Comparison of ENCODE assay signal across 27 cellular contexts in the genomic region with DNA sequence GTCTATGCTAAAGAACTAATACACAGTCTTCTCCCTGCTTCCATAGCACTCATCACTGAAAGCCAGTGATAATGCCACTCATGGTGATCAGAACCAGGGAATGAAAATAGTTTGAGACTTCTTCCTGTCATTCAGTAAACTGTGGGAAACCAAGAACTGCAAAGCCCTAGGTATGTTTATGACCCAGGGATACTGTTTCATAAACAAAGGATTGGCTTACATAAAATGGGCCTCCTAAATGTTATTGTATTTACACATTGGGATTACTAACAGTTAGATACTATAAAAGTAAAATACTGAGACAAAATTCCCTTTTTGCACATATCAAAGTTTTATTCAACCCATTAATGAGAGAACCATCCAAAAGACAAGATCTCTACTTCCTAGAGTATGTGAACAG.
"Had no signal": no experiment of that assay in that cellular context is flagged by ENCODE, and none has a peak within 500 bp of the region (broad histone marks: within the 10 kb centered on the region; RNA-seq: fewer than 3 reads in every experiment).

No MANE protein-coding gene starts in this region.

- H3K9ac ChIP-seq: neural progenitor cell, parathyroid adenoma had no signal

- H3K9me3 ChIP-seq: esophagus muscularis mucosa, right lobe of liver, suprapubic skin, transverse colon, upper lobe of right lung, uterus had no signal

- H3K4me1 ChIP-seq: esophagus muscularis mucosa, neural progenitor cell, parathyroid adenoma, right lobe of liver, suprapubic skin, upper lobe of right lung, uterus had no signal

- FAIRE-seq: colon had no signal

- H3K27me3 ChIP-seq: neural progenitor cell, right lobe of liver, uterus had no signal

- H3K4me2 ChIP-seq: neural progenitor cell had no signal

- H3K27ac ChIP-seq: dorsolateral prefrontal cortex, epithelial cell of prostate, esophagus muscularis mucosa, neural progenitor cell, parathyroid adenoma, right lobe of liver, suprapubic skin, transverse colon, upper lobe of right lung, uterus had no signal

- H3K36me3 ChIP-seq: esophagus muscularis mucosa, neural progenitor cell, right lobe of liver, suprapubic skin, transverse colon, upper lobe of right lung, uterus had no signal

- H2AFZ ChIP-seq: neural progenitor cell, parathyroid adenoma had no signal

- H3K79me2 ChIP-seq: parathyroid adenoma had no signal

- DNase-seq: dorsolateral prefrontal cortex; effector CD8-positive, alpha-beta T cell; endodermal cell; foreskin melanocyte; glutamatergic neuron; hypothalamus; immature natural killer cell; islet precursor cell; kidney glomerular epithelial cell; naive thymus-derived CD4-positive, alpha-beta T cell; right lobe of liver; small intestine; stimulated activated CD4-positive, alpha-beta T cell treated with anti-CD3 and anti-CD28 coated beads, Interleukin-15, amount 100 ng/mL, for 24 hours; stimulated activated CD4-positive, alpha-beta T cell treated with anti-CD3 and anti-CD28 coated beads, Interleukin-2, amount 100 ng/mL, for 48 hours; stimulated activated naive B cell treated with anti-CD40 and anti-IgM and Interleukin-4, amounts not matched to agents 10 μg/mL and 1 μg/mL and 100 μg/mL, for 72 hours; stimulated activated naive CD8-positive, alpha-beta T cell treated with anti-CD3 and anti-CD28 coated beads, Interleukin-15, amount 100 ng/mL, for 72 hours; transverse colon; upper lobe of right lung; uterus had no signal

- ATAC-seq: left lobe of liver; naive thymus-derived CD4-positive, alpha-beta T cell; right lobe of liver; stimulated activated naive B cell treated with anti-CD40 and anti-IgM and Interleukin-4, amounts not matched to agents 10 μg/mL and 1 μg/mL and 100 μg/mL, for 72 hours; stimulated activated naive CD8-positive, alpha-beta T cell treated with anti-CD3 and anti-CD28 coated beads, Interleukin-15, amount 100 ng/mL, for 72 hours; upper lobe of right lung had no signal

- H3K4me3 ChIP-seq: dorsolateral prefrontal cortex, esophagus muscularis mucosa, lung, neural progenitor cell, right lobe of liver, suprapubic skin, transverse colon, upper lobe of right lung, uterus had no signal
